Comparison of ENCODE assay signal across 2 cellular contexts in the genomic region with DNA sequence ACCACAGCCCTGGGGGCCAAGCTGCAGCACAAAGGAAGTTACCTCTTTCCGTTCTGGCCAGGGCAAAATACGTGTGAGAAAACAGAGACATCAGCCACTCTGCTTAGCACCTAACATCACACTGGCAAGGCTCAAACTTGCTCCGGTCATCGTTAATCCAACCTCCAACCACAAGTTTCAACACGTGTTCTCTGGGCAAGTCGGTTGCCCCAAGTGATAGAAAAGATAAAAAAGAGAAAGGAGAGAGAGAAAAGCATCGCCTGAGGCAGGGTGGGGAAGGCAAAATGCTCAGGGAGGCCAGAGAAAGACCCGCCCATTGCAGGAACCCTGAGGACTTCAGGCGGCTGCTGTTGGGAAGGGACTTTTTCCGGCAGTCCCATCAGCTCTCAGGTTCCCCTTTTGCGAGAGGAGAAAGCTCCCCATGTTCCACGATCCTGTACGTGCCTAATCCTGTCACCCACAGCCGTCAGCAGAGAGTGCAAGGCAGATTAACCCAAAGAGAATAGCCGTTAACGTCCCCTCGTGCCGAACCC.
A peak's percentile ranks its signal among the peaks of the same experiment; 100 is the strongest.
TF ChIP-seq lines count a peak whose summit lies in the region.

No MANE protein-coding gene starts in this region.

TF ChIP-seq in GM12878, 131 proteins besides CTCF, POLR2A, EP300 and RAD21 (continues in another document):
- TF ChIP-seq, protein P1, sequence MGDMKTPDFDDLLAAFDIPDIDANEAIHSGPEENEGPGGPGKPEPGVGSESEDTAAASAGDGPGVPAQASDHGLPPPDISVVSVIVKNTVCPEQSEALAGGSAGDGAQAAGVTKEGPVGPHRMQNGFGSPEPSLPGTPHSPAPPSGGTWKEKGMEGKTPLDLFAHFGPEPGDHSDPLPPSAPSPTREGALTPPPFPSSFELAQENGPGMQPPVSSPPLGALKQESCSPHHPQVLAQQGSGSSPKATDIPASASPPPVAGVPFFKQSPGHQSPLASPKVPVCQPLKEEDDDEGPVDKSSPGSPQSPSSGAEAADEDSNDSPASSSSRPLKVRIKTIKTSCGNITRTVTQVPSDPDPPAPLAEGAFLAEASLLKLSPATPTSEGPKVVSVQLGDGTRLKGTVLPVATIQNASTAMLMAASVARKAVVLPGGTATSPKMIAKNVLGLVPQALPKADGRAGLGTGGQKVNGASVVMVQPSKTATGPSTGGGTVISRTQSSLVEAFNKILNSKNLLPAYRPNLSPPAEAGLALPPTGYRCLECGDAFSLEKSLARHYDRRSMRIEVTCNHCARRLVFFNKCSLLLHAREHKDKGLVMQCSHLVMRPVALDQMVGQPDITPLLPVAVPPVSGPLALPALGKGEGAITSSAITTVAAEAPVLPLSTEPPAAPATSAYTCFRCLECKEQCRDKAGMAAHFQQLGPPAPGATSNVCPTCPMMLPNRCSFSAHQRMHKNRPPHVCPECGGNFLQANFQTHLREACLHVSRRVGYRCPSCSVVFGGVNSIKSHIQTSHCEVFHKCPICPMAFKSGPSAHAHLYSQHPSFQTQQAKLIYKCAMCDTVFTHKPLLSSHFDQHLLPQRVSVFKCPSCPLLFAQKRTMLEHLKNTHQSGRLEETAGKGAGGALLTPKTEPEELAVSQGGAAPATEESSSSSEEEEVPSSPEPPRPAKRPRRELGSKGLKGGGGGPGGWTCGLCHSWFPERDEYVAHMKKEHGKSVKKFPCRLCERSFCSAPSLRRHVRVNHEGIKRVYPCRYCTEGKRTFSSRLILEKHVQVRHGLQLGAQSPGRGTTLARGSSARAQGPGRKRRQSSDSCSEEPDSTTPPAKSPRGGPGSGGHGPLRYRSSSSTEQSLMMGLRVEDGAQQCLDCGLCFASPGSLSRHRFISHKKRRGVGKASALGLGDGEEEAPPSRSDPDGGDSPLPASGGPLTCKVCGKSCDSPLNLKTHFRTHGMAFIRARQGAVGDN (IDR thresholded peaks at IDR 0.05) = peak; percentile 93
- TF ChIP-seq IKZF2 (IDR thresholded peaks at IDR 0.05) (peak; percentile 74 to 81; a peak in 2 of 4 replicates), SREBF2 (IDR thresholded peaks at IDR 0.05; ENCODE audit: low read length) (no peak), SUZ12 (IDR thresholded peaks at IDR 0.05; ENCODE audit: unreplicated experiment) (no peak), FOS (IDR thresholded peaks at IDR 0.05; ENCODE audit: borderline replicate concordance, extremely low read depth, insufficient read length) (no peak), HDAC6 (IDR thresholded peaks at IDR 0.05; ENCODE audit: unreplicated experiment) (no peak), TCF7 (IDR thresholded peaks at IDR 0.05; ENCODE audit: borderline replicate concordance) (no peak), KDM1A (IDR thresholded peaks at IDR 0.05; ENCODE audit: borderline replicate concordance) (no peak), NFXL1 (IDR thresholded peaks at IDR 0.05; ENCODE audit: borderline replicate concordance) (no peak), KAT2A (conservative IDR thresholded peaks at IDR 0.05; ENCODE audit: control insufficient read depth, low read depth, low read length) (no peak), JUND (IDR thresholded peaks at IDR 0.05; ENCODE audit: low read depth, low read length) (no peak), ZNF207 (IDR thresholded peaks at IDR 0.05; ENCODE audit: borderline replicate concordance) (no peak), RFX5 (IDR thresholded peaks at IDR 0.05; ENCODE audit: low read depth, low read length) (no peak)
- TF ChIP-seq, protein P2, sequence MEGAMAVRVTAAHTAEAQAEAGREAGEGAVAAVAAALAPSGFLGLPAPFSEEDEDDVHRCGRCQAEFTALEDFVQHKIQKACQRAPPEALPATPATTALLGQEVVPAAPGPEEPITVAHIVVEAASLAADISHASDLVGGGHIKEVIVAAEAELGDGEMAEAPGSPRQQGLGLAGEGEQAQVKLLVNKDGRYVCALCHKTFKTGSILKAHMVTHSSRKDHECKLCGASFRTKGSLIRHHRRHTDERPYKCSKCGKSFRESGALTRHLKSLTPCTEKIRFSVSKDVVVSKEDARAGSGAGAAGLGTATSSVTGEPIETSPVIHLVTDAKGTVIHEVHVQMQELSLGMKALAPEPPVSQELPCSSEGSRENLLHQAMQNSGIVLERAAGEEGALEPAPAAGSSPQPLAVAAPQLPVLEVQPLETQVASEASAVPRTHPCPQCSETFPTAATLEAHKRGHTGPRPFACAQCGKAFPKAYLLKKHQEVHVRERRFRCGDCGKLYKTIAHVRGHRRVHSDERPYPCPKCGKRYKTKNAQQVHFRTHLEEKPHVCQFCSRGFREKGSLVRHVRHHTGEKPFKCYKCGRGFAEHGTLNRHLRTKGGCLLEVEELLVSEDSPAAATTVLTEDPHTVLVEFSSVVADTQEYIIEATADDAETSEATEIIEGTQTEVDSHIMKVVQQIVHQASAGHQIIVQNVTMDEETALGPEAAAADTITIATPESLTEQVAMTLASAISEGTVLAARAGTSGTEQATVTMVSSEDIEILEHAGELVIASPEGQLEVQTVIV (IDR thresholded peaks at IDR 0.05; ENCODE audit: borderline replicate concordance, partially characterized antibody) = no peak
- TF ChIP-seq, protein P3, sequence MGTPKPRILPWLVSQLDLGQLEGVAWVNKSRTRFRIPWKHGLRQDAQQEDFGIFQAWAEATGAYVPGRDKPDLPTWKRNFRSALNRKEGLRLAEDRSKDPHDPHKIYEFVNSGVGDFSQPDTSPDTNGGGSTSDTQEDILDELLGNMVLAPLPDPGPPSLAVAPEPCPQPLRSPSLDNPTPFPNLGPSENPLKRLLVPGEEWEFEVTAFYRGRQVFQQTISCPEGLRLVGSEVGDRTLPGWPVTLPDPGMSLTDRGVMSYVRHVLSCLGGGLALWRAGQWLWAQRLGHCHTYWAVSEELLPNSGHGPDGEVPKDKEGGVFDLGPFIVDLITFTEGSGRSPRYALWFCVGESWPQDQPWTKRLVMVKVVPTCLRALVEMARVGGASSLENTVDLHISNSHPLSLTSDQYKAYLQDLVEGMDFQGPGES (IDR thresholded peaks at IDR 0.05) = no peak
- TF ChIP-seq, protein P4, sequence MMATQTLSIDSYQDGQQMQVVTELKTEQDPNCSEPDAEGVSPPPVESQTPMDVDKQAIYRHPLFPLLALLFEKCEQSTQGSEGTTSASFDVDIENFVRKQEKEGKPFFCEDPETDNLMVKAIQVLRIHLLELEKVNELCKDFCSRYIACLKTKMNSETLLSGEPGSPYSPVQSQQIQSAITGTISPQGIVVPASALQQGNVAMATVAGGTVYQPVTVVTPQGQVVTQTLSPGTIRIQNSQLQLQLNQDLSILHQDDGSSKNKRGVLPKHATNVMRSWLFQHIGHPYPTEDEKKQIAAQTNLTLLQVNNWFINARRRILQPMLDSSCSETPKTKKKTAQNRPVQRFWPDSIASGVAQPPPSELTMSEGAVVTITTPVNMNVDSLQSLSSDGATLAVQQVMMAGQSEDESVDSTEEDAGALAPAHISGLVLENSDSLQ (IDR thresholded peaks at IDR 0.05) = peak; percentile 56; the same call in 1 of the 2 replicates
- TF ChIP-seq, protein P5, sequence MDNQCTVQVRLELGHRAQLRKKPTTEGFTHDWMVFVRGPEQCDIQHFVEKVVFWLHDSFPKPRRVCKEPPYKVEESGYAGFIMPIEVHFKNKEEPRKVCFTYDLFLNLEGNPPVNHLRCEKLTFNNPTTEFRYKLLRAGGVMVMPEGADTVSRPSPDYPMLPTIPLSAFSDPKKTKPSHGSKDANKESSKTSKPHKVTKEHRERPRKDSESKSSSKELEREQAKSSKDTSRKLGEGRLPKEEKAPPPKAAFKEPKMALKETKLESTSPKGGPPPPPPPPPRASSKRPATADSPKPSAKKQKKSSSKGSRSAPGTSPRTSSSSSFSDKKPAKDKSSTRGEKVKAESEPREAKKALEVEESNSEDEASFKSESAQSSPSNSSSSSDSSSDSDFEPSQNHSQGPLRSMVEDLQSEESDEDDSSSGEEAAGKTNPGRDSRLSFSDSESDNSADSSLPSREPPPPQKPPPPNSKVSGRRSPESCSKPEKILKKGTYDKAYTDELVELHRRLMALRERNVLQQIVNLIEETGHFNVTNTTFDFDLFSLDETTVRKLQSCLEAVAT (IDR thresholded peaks at IDR 0.05) = peak; percentile 85

TF ChIP-seq in SK-N-SH, 30 proteins besides CTCF, POLR2A, EP300 and RAD21:
- TF ChIP-seq, protein P6, sequence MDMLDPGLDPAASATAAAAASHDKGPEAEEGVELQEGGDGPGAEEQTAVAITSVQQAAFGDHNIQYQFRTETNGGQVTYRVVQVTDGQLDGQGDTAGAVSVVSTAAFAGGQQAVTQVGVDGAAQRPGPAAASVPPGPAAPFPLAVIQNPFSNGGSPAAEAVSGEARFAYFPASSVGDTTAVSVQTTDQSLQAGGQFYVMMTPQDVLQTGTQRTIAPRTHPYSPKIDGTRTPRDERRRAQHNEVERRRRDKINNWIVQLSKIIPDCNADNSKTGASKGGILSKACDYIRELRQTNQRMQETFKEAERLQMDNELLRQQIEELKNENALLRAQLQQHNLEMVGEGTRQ (IDR thresholded peaks at IDR 0.05; ENCODE audit: borderline replicate concordance, low read depth, low read length) = no peak
- TF ChIP-seq, protein P7, sequence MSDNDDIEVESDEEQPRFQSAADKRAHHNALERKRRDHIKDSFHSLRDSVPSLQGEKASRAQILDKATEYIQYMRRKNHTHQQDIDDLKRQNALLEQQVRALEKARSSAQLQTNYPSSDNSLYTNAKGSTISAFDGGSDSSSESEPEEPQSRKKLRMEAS (IDR thresholded peaks at IDR 0.05; ENCODE audit: low read depth) = no peak
- no peak for TF ChIP-seq TAF1 (IDR thresholded peaks at IDR 0.05; ENCODE audit: borderline replicate concordance, low read depth, low read length)
- no peak for TF ChIP-seq JUND (IDR thresholded peaks at IDR 0.05)
- no peak for TF ChIP-seq SMC3 (IDR thresholded peaks at IDR 0.05; ENCODE audit: low read depth, low read length)
- no peak for TF ChIP-seq NFIC (IDR thresholded peaks at IDR 0.05; ENCODE audit: borderline replicate concordance)
- TF ChIP-seq MEF2A (IDR thresholded peaks at IDR 0.05; ENCODE audit: borderline replicate concordance, low read depth) = no peak
- TF ChIP-seq, protein P8, sequence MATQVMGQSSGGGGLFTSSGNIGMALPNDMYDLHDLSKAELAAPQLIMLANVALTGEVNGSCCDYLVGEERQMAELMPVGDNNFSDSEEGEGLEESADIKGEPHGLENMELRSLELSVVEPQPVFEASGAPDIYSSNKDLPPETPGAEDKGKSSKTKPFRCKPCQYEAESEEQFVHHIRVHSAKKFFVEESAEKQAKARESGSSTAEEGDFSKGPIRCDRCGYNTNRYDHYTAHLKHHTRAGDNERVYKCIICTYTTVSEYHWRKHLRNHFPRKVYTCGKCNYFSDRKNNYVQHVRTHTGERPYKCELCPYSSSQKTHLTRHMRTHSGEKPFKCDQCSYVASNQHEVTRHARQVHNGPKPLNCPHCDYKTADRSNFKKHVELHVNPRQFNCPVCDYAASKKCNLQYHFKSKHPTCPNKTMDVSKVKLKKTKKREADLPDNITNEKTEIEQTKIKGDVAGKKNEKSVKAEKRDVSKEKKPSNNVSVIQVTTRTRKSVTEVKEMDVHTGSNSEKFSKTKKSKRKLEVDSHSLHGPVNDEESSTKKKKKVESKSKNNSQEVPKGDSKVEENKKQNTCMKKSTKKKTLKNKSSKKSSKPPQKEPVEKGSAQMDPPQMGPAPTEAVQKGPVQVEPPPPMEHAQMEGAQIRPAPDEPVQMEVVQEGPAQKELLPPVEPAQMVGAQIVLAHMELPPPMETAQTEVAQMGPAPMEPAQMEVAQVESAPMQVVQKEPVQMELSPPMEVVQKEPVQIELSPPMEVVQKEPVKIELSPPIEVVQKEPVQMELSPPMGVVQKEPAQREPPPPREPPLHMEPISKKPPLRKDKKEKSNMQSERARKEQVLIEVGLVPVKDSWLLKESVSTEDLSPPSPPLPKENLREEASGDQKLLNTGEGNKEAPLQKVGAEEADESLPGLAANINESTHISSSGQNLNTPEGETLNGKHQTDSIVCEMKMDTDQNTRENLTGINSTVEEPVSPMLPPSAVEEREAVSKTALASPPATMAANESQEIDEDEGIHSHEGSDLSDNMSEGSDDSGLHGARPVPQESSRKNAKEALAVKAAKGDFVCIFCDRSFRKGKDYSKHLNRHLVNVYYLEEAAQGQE (IDR thresholded peaks at IDR 0.05; ENCODE audit: low read depth, low read length) = no peak
- TF ChIP-seq, protein P3 (IDR thresholded peaks at IDR 0.05; ENCODE audit: low read depth, low read length) = no peak
- no peak for TF ChIP-seq FOXJ3 (CRISPR knock-in tag; IDR thresholded peaks at IDR 0.05)
- TF ChIP-seq CHD2 (IDR thresholded peaks at IDR 0.05; ENCODE audit: low read length, partially characterized antibody) = no peak
- TF ChIP-seq RCOR1 (IDR thresholded peaks at IDR 0.05; ENCODE audit: low read length) = no peak
- no peak for TF ChIP-seq GABPA (IDR thresholded peaks at IDR 0.05; ENCODE audit: low read depth)
- no peak for TF ChIP-seq RXRA (IDR thresholded peaks at IDR 0.05; ENCODE audit: borderline replicate concordance, low read depth)
- TF ChIP-seq RFX5 (IDR thresholded peaks at IDR 0.05; ENCODE audit: low read length) = no peak
- TF ChIP-seq GATA2 (CRISPR knock-in tag; IDR thresholded peaks at IDR 0.05) = no peak
- TF ChIP-seq TEAD4 (IDR thresholded peaks at IDR 0.05; ENCODE audit: borderline replicate concordance, insufficient read depth) = no peak
